ENCODE assay signal across 8 cellular contexts in the genomic region with DNA sequence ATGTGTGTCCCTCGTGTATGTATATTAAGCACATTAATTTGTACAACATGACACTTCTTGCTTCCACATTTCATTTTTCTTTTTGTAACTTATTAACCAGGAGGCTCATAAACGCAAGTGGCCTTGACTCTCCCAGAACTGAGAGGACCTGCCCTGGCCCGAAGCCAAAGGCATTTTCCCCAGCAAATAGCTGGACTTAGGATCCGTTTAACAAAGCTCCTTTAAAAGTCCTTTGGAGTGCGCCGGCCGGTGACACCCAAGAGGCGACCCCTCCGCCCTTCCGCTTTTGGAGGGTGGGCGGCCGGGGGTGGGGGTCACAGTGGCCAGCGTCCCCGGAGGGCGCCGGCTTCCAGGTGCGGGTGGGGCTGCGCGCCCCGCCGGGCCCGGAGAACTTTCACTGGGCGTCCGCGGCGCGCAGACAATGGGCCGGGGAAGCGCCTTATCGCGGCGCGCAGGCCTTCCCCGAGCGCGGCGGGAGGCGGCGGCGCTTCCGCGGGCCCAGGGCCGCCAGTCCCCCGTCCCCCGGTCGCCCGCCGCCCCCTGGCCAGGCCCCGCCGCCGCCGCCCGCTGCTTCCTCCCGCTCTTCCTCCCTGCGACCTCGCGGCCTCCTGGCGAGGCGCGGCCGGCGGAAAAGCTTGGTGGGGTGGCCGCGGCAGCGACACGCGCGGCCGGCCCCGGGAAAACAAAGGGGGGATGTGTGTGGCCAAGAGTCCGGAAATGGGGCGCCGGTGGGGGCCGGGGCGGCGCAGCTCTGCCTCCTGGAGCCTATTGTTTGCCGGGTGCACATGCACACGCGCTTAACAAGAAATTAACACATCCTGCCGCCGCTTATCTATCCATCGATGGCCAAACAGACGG.
DNase-seq lines count a peak whose midpoint lies in the region; ATAC-seq and TF ChIP-seq lines count a peak whose summit lies in the region.

No MANE protein-coding gene starts in this region.

- ATAC-seq in activated T-cell treated with anti-CD3 and anti-CD28 coated beads, Interleukin-2, amount 50 U/mL, for 72 hours (replicated peaks in 1 of 2): peak; percentile 35 to 36
- peak; percentile 80 for ATAC-seq in left lobe of liver
- no peak for ATAC-seq in effector memory CD8-positive, alpha-beta T cell (replicated peaks)
- no peak for ATAC-seq in GM21723 (IDR thresholded peaks at IDR 0.05; ENCODE audit: unreplicated experiment)
- ATAC-seq in GM21447 (IDR thresholded peaks at IDR 0.05; ENCODE audit: unreplicated experiment): no peak

- peaks cover 0 to 3% of the 10 kb centered on the region in 2 donors for H3K36me3 Mint-ChIP-seq in activated T-cell treated with anti-CD3 and anti-CD28 coated beads, Interleukin-2, amount 50 U/mL, for 72 hours (ENCODE audit: insufficient read depth in 2 of 2)
- no peaks in the 10 kb centered on the region for H3K36me3 Mint-ChIP-seq in effector memory CD8-positive, alpha-beta T cell (ENCODE audit: insufficient read depth)

- no peaks in the 10 kb centered on the region for H3K9me3 ChIP-seq in thymus (ENCODE audit: control insufficient read depth)

- H3K27me3 ChIP-seq in dorsolateral prefrontal cortex (peaks cover 0 to 27% (median 4%) of the 10 kb centered on the region in 45 donors), thymus (ENCODE audit: control insufficient read depth, insufficient read depth) (peaks cover 23% of the 10 kb centered on the region)

- peaks cover 41% of the 10 kb centered on the region for H3K27me3 Mint-ChIP-seq in activated T-cell treated with anti-CD3 and anti-CD28 coated beads, Interleukin-2, amount 50 U/mL, for 72 hours (ENCODE audit: low read depth)
- peaks cover 38 to 55% of the 10 kb centered on the region in 2 donors for H3K27me3 Mint-ChIP-seq in effector memory CD8-positive, alpha-beta T cell

- H3K27ac Mint-ChIP-seq in activated T-cell treated with anti-CD3 and anti-CD28 coated beads, Interleukin-2, amount 50 U/mL, for 72 hours: no peak overlapping the region
- H3K27ac Mint-ChIP-seq in effector memory CD8-positive, alpha-beta T cell: no peak overlapping the region

- peak in 5 of 56 donors; percentile 10 to 25 (median 11) for TF ChIP-seq CTCF in dorsolateral prefrontal cortex (IDR thresholded peaks at IDR 0.05 in 54 of 56, conservative IDR thresholded peaks at IDR 0.05 in 2 of 56; ENCODE audit: low read depth in 1 of 56, partially characterized antibody in 56 of 56)

- no peaks in the 10 kb centered on the region for H3K4me1 ChIP-seq in thymus (ENCODE audit: control insufficient read depth, insufficient read depth, low read length)

- H3K4me1 Mint-ChIP-seq in activated T-cell treated with anti-CD3 and anti-CD28 coated beads, Interleukin-2, amount 50 U/mL, for 72 hours (ENCODE audit: low read depth): no peaks in the 10 kb centered on the region
- peaks cover 3 to 4% of the 10 kb centered on the region in 2 donors for H3K4me1 Mint-ChIP-seq in effector memory CD8-positive, alpha-beta T cell (ENCODE audit: low read depth in 2 of 2)

- no peaks in the 10 kb centered on the region for H3K36me3 ChIP-seq in thymus (ENCODE audit: control insufficient read depth, insufficient read depth)

- intact Hi-C loops in dorsolateral prefrontal cortex (cut with DNase I): no loop called here

- 1% methylated on average over 83 of the region's 83 CpGs for WGBS in thymus

- peaks cover 3 to 9% of the 10 kb centered on the region in 2 donors for H3K9me3 Mint-ChIP-seq in activated T-cell treated with anti-CD3 and anti-CD28 coated beads, Interleukin-2, amount 50 U/mL, for 72 hours
- peaks cover 7 to 9% of the 10 kb centered on the region in 2 donors for H3K9me3 Mint-ChIP-seq in effector memory CD8-positive, alpha-beta T cell

- peak overlapping the region in 8 of 59 donors; percentile 36 to 73 (median 59) for H3K27ac ChIP-seq in dorsolateral prefrontal cortex
- H3K27ac ChIP-seq in thymus (ENCODE audit: low read depth): peak overlapping the region; percentile 38

- no peak for DNase-seq in activated T-cell treated with anti-CD3 and anti-CD28 coated beads, Interleukin-2, amount 50 U/mL, for 72 hours
- no peak for DNase-seq in activated T-cell treated with anti-CD3 and anti-CD28 coated beads, Interleukin-2, amount 50 U/mL, for 1 hour
- DNase-seq in dorsolateral prefrontal cortex (peak in 1 of 10 donors; percentile 53), left lobe of liver (ENCODE audit: low spot score) (peak; percentile 64)
- DNase-seq in effector memory CD8-positive, alpha-beta T cell: no peak

- H3K4me3 ChIP-seq in dorsolateral prefrontal cortex: peak overlapping the region in 55 of 59 donors; percentile 10 to 63 (median 45)
- peak overlapping the region; percentile 19 for H3K4me3 ChIP-seq in thymus (ENCODE audit: low read length)

- H3K4me3 Mint-ChIP-seq in activated T-cell treated with anti-CD3 and anti-CD28 coated beads, Interleukin-2, amount 50 U/mL, for 72 hours: no peak overlapping the region
- no peak overlapping the region for H3K4me3 Mint-ChIP-seq in effector memory CD8-positive, alpha-beta T cell

Comparison
In these comparisons a context has a peak if more than half of its experiments do, and no peak if none do; other contexts are left out.
1. ATAC-seq: peak in activated T-cell treated with anti-CD3 and anti-CD28 coated beads, Interleukin-2, amount 50 U/mL, for 72 hours (2 of 2) and left lobe of liver (single experiment); none in effector memory CD8-positive, alpha-beta T cell (single experiment), GM21723 (single experiment) and GM21447 (single experiment).